ENCODE assay signal across 12 cellular contexts in genomic region chr7:102329366-102329765, GRCh38. TPM values are rescaled to one million over a fixed set of nuclear protein-coding genes. Genes with fewer than 3 reads are reported as not detected.
"Had no signal": no experiment of that assay in that cellular context is flagged by ENCODE, and none has a peak within 500 bp of the region (broad histone marks: within the 10 kb centered on the region; RNA-seq: fewer than 3 reads in every experiment).

No MANE protein-coding gene starts in this region.

RNA-seq across cellular contexts. Expression of gene SPDYE6, which starts 26.9 kb away (rescaled TPM):
- total RNA-seq: activated CD4-positive, alpha-beta memory T cell treated with anti-CD3 and anti-CD28 coated beads for 36 hours; activated CD4-positive, alpha-beta T cell treated with anti-CD3 and anti-CD28 coated beads for 36 hours; activated naive CD8-positive, alpha-beta T cell treated with anti-CD3 and anti-CD28 coated beads for 36 hours; activated T-cell treated with anti-CD3 and anti-CD28 coated beads, Interleukin-2, amount 50 U/mL, for 4 hours; aorta; cardiac muscle cell; LHCN-M2; PC-9; Right ventricle myocardium superior; SJCRH30; T-helper 1 cell treated with Interleukin-12 subunit alpha and Interleukin-12 subunit beta and Interleukin-4 antibody, amounts not matched to agents 30 ng/mL and 1 ng/mL, for 36 hours; WTC11 had no signal
